11 cellular contexts compared by ENCODE assay signal in genomic region chrX:65407157-65407626, GRCh38.
DNase-seq lines count a peak whose midpoint lies in the region; ATAC-seq, FAIRE-seq and TF ChIP-seq lines count a peak whose summit lies in the region.
"Had no signal": no experiment of that assay in that cellular context is flagged by ENCODE, and none has a peak within 500 bp of the region (broad histone marks: within the 10 kb centered on the region; RNA-seq: fewer than 3 reads in every experiment).

No MANE protein-coding gene starts in this region.

- H3K4me1 ChIP-seq in heart right ventricle (no peaks in the 10 kb centered on the region), mesodermal cell (ENCODE audit: control insufficient read depth, insufficient read depth, low read length, poor library complexity, severe bottlenecking) (no peaks in the 10 kb centered on the region), upper lobe of right lung (no peaks in the 10 kb centered on the region), esophagus squamous epithelium (peaks cover 0 to 15% (median 0%) of the 10 kb centered on the region in 3 donors)

- H3K27me3 ChIP-seq in heart right ventricle, result peaks cover 0 to 62% (median 8%) of the 10 kb centered on the region in 7 donors
- H3K27me3 ChIP-seq in upper lobe of right lung, result no peaks in the 10 kb centered on the region
- peaks cover 0 to 27% (median 0%) of the 10 kb centered on the region in 4 donors for H3K27me3 ChIP-seq in esophagus squamous epithelium

- DNase-seq in heart right ventricle, result no peak
- DNase-seq in Right ventricle myocardium inferior (ENCODE audit: missing footprints), result no peak
- peak; percentile 1 for DNase-seq in astrocyte of the hippocampus (ENCODE audit: low read depth, low spot score)
- no peak for DNase-seq in upper lobe of right lung
- no peak for DNase-seq in GM12891 (ENCODE audit: insufficient read length, low spot score)
- DNase-seq in islet precursor cell, result no peak
- DNase-seq in esophagus squamous epithelium (lab: John Stamatoyannopoulos, UW), result no peak
- DNase-seq: cerebellar nuclear complex, NCI-H345 had no signal

- FAIRE-seq in GM12891 (lab: Jason Lieb, UNC), result no peak
- FAIRE-seq: urothelium cell line had no signal

- 1 to 2% methylated on average over 13 to 54 of the region's 63 CpGs for WGBS in heart right ventricle, 2 donors
- 1 to 5% methylated on average over 12 to 29 of the region's 63 CpGs for WGBS in mesodermal cell (ENCODE audit: insufficient coverage in 2 of 2), 2 experiments
- 3 to 29% methylated on average over 17 to 22 of the region's 63 CpGs for WGBS in esophagus squamous epithelium, 2 donors

- no peak for TF ChIP-seq POLR2A in GM12891 (IDR thresholded peaks at IDR 0.05; ENCODE audit: low read depth, low read length)
- no peak for TF ChIP-seq POLR2A in esophagus squamous epithelium (IDR thresholded peaks at IDR 0.05)

- ATAC-seq in heart right ventricle (peak in 2 of 8 donors; percentile 20 to 58), Right ventricle myocardium inferior (no peak), upper lobe of right lung (no peak)

- H3K36me3 ChIP-seq in heart right ventricle (no peaks in the 10 kb centered on the region), mesodermal cell (ENCODE audit: control insufficient read depth, insufficient read depth, low read length) (no peaks in the 10 kb centered on the region), upper lobe of right lung (no peaks in the 10 kb centered on the region), esophagus squamous epithelium (no peaks in the 10 kb centered on the region)

- H3K9me3 ChIP-seq in heart right ventricle, result peaks cover 0 to 28% (median 0%) of the 10 kb centered on the region in 11 donors
- no peaks in the 10 kb centered on the region for H3K9me3 ChIP-seq in mesodermal cell (ENCODE audit: control insufficient read depth, low read length)
- H3K9me3 ChIP-seq in upper lobe of right lung, result no peaks in the 10 kb centered on the region
- H3K9me3 ChIP-seq in esophagus squamous epithelium, result no peaks in the 10 kb centered on the region

- H3K27ac ChIP-seq in heart right ventricle (no peak overlapping the region), mesodermal cell (ENCODE audit: low read depth, low read length, severe bottlenecking) (no peak overlapping the region), upper lobe of right lung (no peak overlapping the region), esophagus squamous epithelium (no peak overlapping the region)

- H3K4me3 ChIP-seq in heart right ventricle, result peak overlapping the region in 9 of 10 donors; percentile 10 to 35 (median 28)
- peak overlapping the region; percentile 34 for H3K4me3 ChIP-seq in mesodermal cell (ENCODE audit: extremely low read depth, insufficient read depth, low read length, poor library complexity, severe bottlenecking)
- H3K4me3 ChIP-seq in upper lobe of right lung, result peak overlapping the region; percentile 19
- H3K4me3 ChIP-seq in esophagus squamous epithelium, result peak overlapping the region in 2 of 4 donors; percentile 29 to 38

- intact Hi-C loops in heart right ventricle (cut with DNase I) (no loop called here), Right ventricle myocardium inferior (cut with DNase I) (no loop called here), upper lobe of right lung (cut with DNase I) (no loop called here), esophagus squamous epithelium (cut with DNase I) (no loop called here)

- TF ChIP-seq CTCF in heart right ventricle (IDR thresholded peaks at IDR 0.05) (no peak), upper lobe of right lung (IDR thresholded peaks at IDR 0.05) (no peak), esophagus squamous epithelium (IDR thresholded peaks at IDR 0.05) (no peak)

TF ChIP-seq in GM12891, 5 proteins besides CTCF, POLR2A, EP300 and RAD21:
- TF ChIP-seq SPI1 (IDR thresholded peaks at IDR 0.05; ENCODE audit: low read depth, low read length) (no peak), POU2F2 (IDR thresholded peaks at IDR 0.05; ENCODE audit: low read depth, low read length) (no peak), POLR2AphosphoS5 (IDR thresholded peaks at IDR 0.05; ENCODE audit: low read depth, low read length) (no peak), TAF1 (IDR thresholded peaks at IDR 0.05; ENCODE audit: low read depth, low read length) (no peak), PAX5 (IDR thresholded peaks at IDR 0.05; ENCODE audit: insufficient read depth, low read length, severe bottlenecking) (no peak)
